In the genomic region with DNA sequence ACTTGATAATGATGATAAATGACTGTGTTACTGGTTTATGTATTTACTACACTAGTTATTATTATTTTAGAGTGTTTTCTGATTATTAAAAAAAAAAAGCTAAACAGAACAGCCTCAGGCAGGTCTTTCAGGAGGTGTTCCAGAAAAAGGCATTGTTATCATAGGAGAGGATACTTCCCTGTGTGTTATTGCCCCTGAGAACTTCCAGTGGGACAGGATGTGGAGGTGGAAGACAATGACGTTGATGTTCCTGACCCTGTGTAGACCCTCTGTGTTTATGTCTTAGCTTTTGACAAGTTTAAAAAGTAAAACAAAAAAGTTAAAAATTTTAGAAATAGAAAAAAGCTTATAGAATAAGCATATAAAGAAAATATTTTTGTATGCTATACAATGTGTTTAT, we compare ENCODE assay signal across 1 cellular context.
TF ChIP-seq lines count a peak whose summit lies in the region.

No MANE protein-coding gene starts in this region.

TF ChIP-seq in HEK293, 187 proteins besides CTCF, POLR2A, EP300 and RAD21 (continued from another document):
- TF ChIP-seq, protein P1, sequence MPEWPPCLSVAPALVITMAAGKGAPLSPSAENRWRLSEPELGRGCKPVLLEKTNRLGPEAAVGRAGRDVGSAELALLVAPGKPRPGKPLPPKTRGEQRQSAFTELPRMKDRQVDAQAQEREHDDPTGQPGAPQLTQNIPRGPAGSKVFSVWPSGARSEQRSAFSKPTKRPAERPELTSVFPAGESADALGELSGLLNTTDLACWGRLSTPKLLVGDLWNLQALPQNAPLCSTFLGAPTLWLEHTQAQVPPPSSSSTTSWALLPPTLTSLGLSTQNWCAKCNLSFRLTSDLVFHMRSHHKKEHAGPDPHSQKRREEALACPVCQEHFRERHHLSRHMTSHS (tag by site-specific recombination; IDR thresholded peaks at IDR 0.05), result no peak
- TF ChIP-seq, protein P2, sequence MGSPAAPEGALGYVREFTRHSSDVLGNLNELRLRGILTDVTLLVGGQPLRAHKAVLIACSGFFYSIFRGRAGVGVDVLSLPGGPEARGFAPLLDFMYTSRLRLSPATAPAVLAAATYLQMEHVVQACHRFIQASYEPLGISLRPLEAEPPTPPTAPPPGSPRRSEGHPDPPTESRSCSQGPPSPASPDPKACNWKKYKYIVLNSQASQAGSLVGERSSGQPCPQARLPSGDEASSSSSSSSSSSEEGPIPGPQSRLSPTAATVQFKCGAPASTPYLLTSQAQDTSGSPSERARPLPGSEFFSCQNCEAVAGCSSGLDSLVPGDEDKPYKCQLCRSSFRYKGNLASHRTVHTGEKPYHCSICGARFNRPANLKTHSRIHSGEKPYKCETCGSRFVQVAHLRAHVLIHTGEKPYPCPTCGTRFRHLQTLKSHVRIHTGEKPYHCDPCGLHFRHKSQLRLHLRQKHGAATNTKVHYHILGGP (tag by site-specific recombination; IDR thresholded peaks at IDR 0.05), result no peak
- TF ChIP-seq ZNF184 (tag by site-specific recombination; IDR thresholded peaks at IDR 0.05) (no peak), SCRT1 (tag by site-specific recombination; IDR thresholded peaks at IDR 0.05; ENCODE audit: borderline replicate concordance) (no peak), ZNF354C (tag by site-specific recombination; IDR thresholded peaks at IDR 0.05; ENCODE audit: borderline replicate concordance, low read depth) (no peak), ZNF629 (tag by site-specific recombination; IDR thresholded peaks at IDR 0.05) (peak; percentile 9; the same call in 1 of the 2 replicates), SP7 (tag by site-specific recombination; IDR thresholded peaks at IDR 0.05) (peak; percentile 9; the same call in 1 of the 2 replicates), ZFP41 (tag by site-specific recombination; IDR thresholded peaks at IDR 0.05; ENCODE audit: borderline replicate concordance) (no peak), ZFP37 (tag by site-specific recombination; IDR thresholded peaks at IDR 0.05) (0 out of 2 replicates have a peak, but pooled peaks have one; percentile 1)
- TF ChIP-seq, protein P3, sequence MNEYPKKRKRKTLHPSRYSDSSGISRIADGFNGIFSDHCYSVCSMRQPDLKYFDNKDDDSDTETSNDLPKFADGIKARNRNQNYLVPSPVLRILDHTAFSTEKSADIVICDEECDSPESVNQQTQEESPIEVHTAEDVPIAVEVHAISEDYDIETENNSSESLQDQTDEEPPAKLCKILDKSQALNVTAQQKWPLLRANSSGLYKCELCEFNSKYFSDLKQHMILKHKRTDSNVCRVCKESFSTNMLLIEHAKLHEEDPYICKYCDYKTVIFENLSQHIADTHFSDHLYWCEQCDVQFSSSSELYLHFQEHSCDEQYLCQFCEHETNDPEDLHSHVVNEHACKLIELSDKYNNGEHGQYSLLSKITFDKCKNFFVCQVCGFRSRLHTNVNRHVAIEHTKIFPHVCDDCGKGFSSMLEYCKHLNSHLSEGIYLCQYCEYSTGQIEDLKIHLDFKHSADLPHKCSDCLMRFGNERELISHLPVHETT (tag by site-specific recombination; IDR thresholded peaks at IDR 0.05), result peak; percentile 19; the same call in 1 of the 2 replicates
- TF ChIP-seq, protein P4, sequence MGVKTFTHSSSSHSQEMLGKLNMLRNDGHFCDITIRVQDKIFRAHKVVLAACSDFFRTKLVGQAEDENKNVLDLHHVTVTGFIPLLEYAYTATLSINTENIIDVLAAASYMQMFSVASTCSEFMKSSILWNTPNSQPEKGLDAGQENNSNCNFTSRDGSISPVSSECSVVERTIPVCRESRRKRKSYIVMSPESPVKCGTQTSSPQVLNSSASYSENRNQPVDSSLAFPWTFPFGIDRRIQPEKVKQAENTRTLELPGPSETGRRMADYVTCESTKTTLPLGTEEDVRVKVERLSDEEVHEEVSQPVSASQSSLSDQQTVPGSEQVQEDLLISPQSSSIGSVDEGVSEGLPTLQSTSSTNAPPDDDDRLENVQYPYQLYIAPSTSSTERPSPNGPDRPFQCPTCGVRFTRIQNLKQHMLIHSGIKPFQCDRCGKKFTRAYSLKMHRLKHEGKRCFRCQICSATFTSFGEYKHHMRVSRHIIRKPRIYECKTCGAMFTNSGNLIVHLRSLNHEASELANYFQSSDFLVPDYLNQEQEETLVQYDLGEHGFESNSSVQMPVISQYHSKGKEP (tag by site-specific recombination; IDR thresholded peaks at IDR 0.05), result 0 out of 2 replicates have a peak, but pooled peaks have one; percentile 2
